In the genomic region with DNA sequence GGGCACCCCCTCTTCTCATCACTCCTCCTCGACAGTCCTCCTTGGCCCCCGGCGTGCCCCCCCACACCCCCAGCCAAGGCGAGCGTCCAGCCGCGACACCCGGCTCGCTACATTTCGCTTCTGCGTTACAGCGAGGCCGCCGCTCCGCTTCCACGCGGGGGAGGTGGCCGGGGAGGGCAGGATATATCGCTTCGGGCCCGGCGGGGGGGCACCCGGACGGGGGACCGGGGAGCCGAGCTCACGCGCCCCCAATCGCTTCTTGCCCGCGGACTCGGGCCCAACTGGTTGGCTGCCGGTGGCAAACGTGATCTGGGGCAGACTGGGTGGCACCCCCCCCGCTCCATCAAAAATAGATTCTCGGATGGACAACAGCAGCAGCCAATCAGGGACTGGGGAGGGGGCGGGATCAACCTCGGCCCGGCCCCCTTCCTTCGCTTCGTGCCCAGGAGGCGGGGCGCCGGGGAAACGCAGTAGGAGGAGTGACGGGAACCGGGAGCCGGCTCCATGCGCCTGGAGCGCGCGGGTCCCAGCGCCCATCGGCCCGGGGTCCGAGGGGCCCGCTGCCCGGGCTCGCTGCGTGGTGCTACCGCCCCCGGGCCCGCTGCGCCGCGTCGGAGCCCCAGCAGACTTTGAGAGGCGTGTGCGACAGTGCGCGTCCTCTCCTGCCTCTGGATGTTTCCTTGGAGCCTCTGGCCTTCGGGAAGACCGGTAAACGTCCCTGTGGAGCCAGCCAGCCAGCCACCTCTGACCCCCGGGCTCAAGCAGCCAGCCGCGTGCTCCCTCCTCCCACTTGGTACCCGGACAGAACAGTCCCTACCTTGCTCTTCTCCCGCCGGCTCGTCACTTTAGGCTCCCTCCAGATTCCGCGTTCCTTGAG, we compare ENCODE assay signal across 8 cellular contexts. TPM values are rescaled to one million over a fixed set of nuclear protein-coding genes. Genes with fewer than 3 reads are reported as not detected.
A peak's percentile ranks its signal among the peaks of the same experiment; 100 is the strongest.
DNase-seq lines count a peak whose midpoint lies in the region; ATAC-seq lines count a peak whose summit lies in the region.

TSS of gene SLC41A1 (minus strand) at position 321 of the 877 bp plus-strand sequence. CDS start 2,757 bp downstream, outside the sequence.

- no peaks in the 10 kb centered on the region for H3K36me3 ChIP-seq in CD4-positive, alpha-beta memory T cell (ENCODE audit: insufficient read depth, low read length)
- H3K36me3 ChIP-seq in HUES6 (ENCODE audit: control insufficient read depth, insufficient read depth, low read length) (peaks cover 20% of the 10 kb centered on the region), NT2/D1 (ENCODE audit: insufficient read depth, insufficient read length, low read length) (peaks cover 27% of the 10 kb centered on the region)

- ATAC-seq in GM21381 (IDR thresholded peaks at IDR 0.05; ENCODE audit: unreplicated experiment) = peak; percentile 82

- intact Hi-C loops in CD4-positive, alpha-beta memory T cell (cut with micrococcal nuclease) = loop anchor here (1.0 kb wide), 4 partner anchors 37 to 181 kb away; partner anchors contain the start of genes ELK4, PM20D1 and RAB29

- peaks cover 54% of the 10 kb centered on the region for H3K4me1 ChIP-seq in CD4-positive, alpha-beta memory T cell (ENCODE audit: insufficient read depth, low read length)
- H3K4me1 ChIP-seq in HUES6 (ENCODE audit: control insufficient read depth, insufficient read depth, low read length) (peaks cover 30% of the 10 kb centered on the region), NT2/D1 (ENCODE audit: insufficient read depth, insufficient read length) (peaks cover 24% of the 10 kb centered on the region)

- POLR2A ChIA-PET in CD4-positive, alpha-beta memory T cell (lab: Charles Lee; ENCODE audit: partially characterized antibody) = interaction anchor here (0.6 to 4.0 kb wide), 9 partner anchors 8 to 182 kb away, joined by 3 to 23 read pairs (median 3); partner anchors contain the start of genes NUCKS1, PM20D1 and RAB29

- no peaks in the 10 kb centered on the region for H3K27me3 ChIP-seq in CD4-positive, alpha-beta memory T cell (ENCODE audit: insufficient read depth, low read length)
- H3K27me3 ChIP-seq in HUES6 (ENCODE audit: control insufficient read depth, insufficient read depth, low read length) = peaks cover 10% of the 10 kb centered on the region
- peaks cover 8% of the 10 kb centered on the region for H3K27me3 ChIP-seq in NT2/D1 (ENCODE audit: insufficient read depth, insufficient read length)

- H3K4me1 Mint-ChIP-seq in CD4-positive, alpha-beta memory T cell = peaks cover 37 to 62% (median 49%) of the 10 kb centered on the region in 4 donors

- peak within 1 kb of the TSS; percentile 71 for H3K9ac ChIP-seq in HUES6 (ENCODE audit: low read length)
- peak within 1 kb of the TSS; percentile 86 for H3K9ac ChIP-seq in NT2/D1 (ENCODE audit: insufficient read length, low read depth)

- H3K36me3 Mint-ChIP-seq in CD4-positive, alpha-beta memory T cell = peaks cover 8 to 34% of the 10 kb centered on the region in 2 donors

- peak within 1 kb of the TSS; percentile 91 to 96 (median 94) for H3K4me3 Mint-ChIP-seq in CD4-positive, alpha-beta memory T cell

- CTCF ChIA-PET in CD4-positive, alpha-beta memory T cell (lab: Charles Lee; ENCODE audit: partially characterized antibody) = interaction anchor here (0.8 kb wide), 1 partner anchor 164 kb away, joined by 3 read pairs; no protein-coding TSS in a partner anchor

- no peaks in the 10 kb centered on the region for H3K27me3 Mint-ChIP-seq in CD4-positive, alpha-beta memory T cell

- DNase-seq in CD4-positive, alpha-beta memory T cell = peak; percentile 90 to 96 (median 93)
- peak; percentile 89 for DNase-seq in NT2/D1 (ENCODE audit: low read depth, low spot score)
- peak; percentile 79 to 87 for DNase-seq in activated CD8-positive, alpha-beta memory T cell treated with anti-CD3 and anti-CD28 coated beads for 4 hours (ENCODE audit: low read depth in 2 of 2)
- DNase-seq in effector CD8-positive, alpha-beta T cell (lab: John Stamatoyannopoulos, UW) = peak; percentile 90
- DNase-seq in medulla oblongata (ENCODE audit: extremely low spot score) = peak; percentile 97
- DNase-seq in stimulated activated CD4-positive, alpha-beta T cell treated with anti-CD3 and anti-CD28 coated beads, TNF-alpha, amount 100 ng/mL, for 48 hours (ENCODE audit: low read depth in 3 of 3) = peak; percentile 77 to 82 (median 82)

- H3K9me3 ChIP-seq in CD4-positive, alpha-beta memory T cell (ENCODE audit: control insufficient read depth in 1 of 2, low read length in 2 of 2) = no peaks in the 10 kb centered on the region
- H3K9me3 ChIP-seq in HUES6 (ENCODE audit: control insufficient read depth, insufficient read depth, low read depth, low read length) (no peaks in the 10 kb centered on the region), NT2/D1 (ENCODE audit: insufficient read depth, low read length) (no peaks in the 10 kb centered on the region)

- H3K4me3 ChIP-seq in CD4-positive, alpha-beta memory T cell (ENCODE audit: low read length in 2 of 2) = peak within 1 kb of the TSS; percentile 71 to 88
- H3K4me3 ChIP-seq in HUES6 (ENCODE audit: low read depth, low read length) (peak within 1 kb of the TSS; percentile 95), NT2/D1 (ENCODE audit: insufficient read length, low read depth) (peak within 1 kb of the TSS; percentile 78)

- no peaks in the 10 kb centered on the region for H3K9me3 Mint-ChIP-seq in CD4-positive, alpha-beta memory T cell

- H3K27ac ChIP-seq in CD4-positive, alpha-beta memory T cell (ENCODE audit: low read depth, low read length) = peak within 1 kb of the TSS; percentile 69
- H3K27ac ChIP-seq in HUES6 (ENCODE audit: low read depth, low read length) = peak within 1 kb of the TSS; percentile 65; the same call in 1 of the 2 replicates

- peak within 1 kb of the TSS; percentile 82 to 95 (median 93) for H3K27ac Mint-ChIP-seq in CD4-positive, alpha-beta memory T cell

RNA-seq across cellular contexts. Expression of gene SLC41A1, which starts in this region (rescaled TPM):
- 10 to 100 TPM; 26.1 to 26.3 TPM for total RNA-seq in CD4-positive, alpha-beta memory T cell
- 10 to 100 TPM in 1 of 2 donors, 1 to 10 TPM in 1; 9.1 to 14.3 TPM for polyA plus RNA-seq in CD4-positive, alpha-beta memory T cell

Comparison
In these comparisons a context has a peak if more than half of its experiments do, and no peak if none do; other contexts are left out.
1. Peak in every context shown above with its lines: DNase-seq, ATAC-seq, H3K4me3 ChIP-seq and H3K27ac ChIP-seq.